Comparison of ENCODE assay signal across 9 cellular contexts in genomic region chr10:4661572-4662255, GRCh38.
DNase-seq lines count a peak whose midpoint lies in the region; ATAC-seq and TF ChIP-seq lines count a peak whose summit lies in the region.
"Had no signal": no experiment of that assay in that cellular context is flagged by ENCODE, and none has a peak within 500 bp of the region (broad histone marks: within the 10 kb centered on the region; RNA-seq: fewer than 3 reads in every experiment).

No MANE protein-coding gene starts in this region.

- H3K9me3 Mint-ChIP-seq in osteocyte (ENCODE audit: unreplicated experiment): no peaks in the 10 kb centered on the region

- intact Hi-C loops in Right ventricle myocardium superior (cut with DNase I): loop anchor here (10.0 kb wide), 2 partner anchors 747 to 877 kb away; partner anchors contain the start of gene KLF6

- no peak for TF ChIP-seq CTCF in osteocyte (IDR thresholded peaks at IDR 0.05)

- H3K36me3 Mint-ChIP-seq in osteocyte (ENCODE audit: unreplicated experiment): no peaks in the 10 kb centered on the region

- DNase-seq in NCI-H345 (lab: John Stamatoyannopoulos, UW) (peak; percentile 8), NCI-H345 treated with DMSO at 0.1 percent for 48 hours (lab: John Stamatoyannopoulos, UW; ENCODE audit: unreplicated experiment) (no peak), Right ventricle myocardium superior (peak; percentile 91), osteocyte (ENCODE audit: extremely low spot score, unreplicated experiment) (no peak)
- no peak for DNase-seq in stimulated activated CD4-positive, alpha-beta T cell treated with anti-CD3 and anti-CD28 coated beads, Interleukin-4, amount 100 ng/mL, for 1 hour
- DNase-seq in stimulated activated CD4-positive, alpha-beta T cell treated with anti-CD3 and anti-CD28 coated beads, Interleukin-15, amount 100 ng/mL, for 24 hours: no peak
- DNase-seq: activated effector memory CD4-positive, alpha-beta T cell treated with Interleukin-2 at 50 U/mL for 16 hours had no signal

- H3K27me3 Mint-ChIP-seq in osteocyte (ENCODE audit: unreplicated experiment): no peaks in the 10 kb centered on the region

- no peak overlapping the region for H3K4me3 Mint-ChIP-seq in osteocyte (ENCODE audit: unreplicated experiment)

- peaks cover 49% of the 10 kb centered on the region for H3K4me1 Mint-ChIP-seq in osteocyte (ENCODE audit: unreplicated experiment)

- peak overlapping the region; percentile 98 for H3K27ac Mint-ChIP-seq in osteocyte (ENCODE audit: unreplicated experiment)

- ATAC-seq in Right ventricle myocardium superior (ENCODE audit: poor library complexity): peak; percentile 88
- no peak for ATAC-seq in HG03280 (IDR thresholded peaks at IDR 0.05; ENCODE audit: unreplicated experiment)
- no peak for ATAC-seq in HG03432 (IDR thresholded peaks at IDR 0.05; ENCODE audit: unreplicated experiment)

Comparison
In these comparisons a context has a peak if more than half of its experiments do, and no peak if none do; other contexts are left out.
1. DNase-seq: peak in NCI-H345 (single experiment) and Right ventricle myocardium superior (single experiment); none in NCI-H345 treated with DMSO at 0.1 percent for 48 hours (single experiment), osteocyte (single experiment), stimulated activated CD4-positive, alpha-beta T cell treated with anti-CD3 and anti-CD28 coated beads, Interleukin-4, amount 100 ng/mL, for 1 hour (single experiment) and stimulated activated CD4-positive, alpha-beta T cell treated with anti-CD3 and anti-CD28 coated beads, Interleukin-15, amount 100 ng/mL, for 24 hours (single experiment).